Comparison of ENCODE assay signal across 16 cellular contexts in the genomic region with DNA sequence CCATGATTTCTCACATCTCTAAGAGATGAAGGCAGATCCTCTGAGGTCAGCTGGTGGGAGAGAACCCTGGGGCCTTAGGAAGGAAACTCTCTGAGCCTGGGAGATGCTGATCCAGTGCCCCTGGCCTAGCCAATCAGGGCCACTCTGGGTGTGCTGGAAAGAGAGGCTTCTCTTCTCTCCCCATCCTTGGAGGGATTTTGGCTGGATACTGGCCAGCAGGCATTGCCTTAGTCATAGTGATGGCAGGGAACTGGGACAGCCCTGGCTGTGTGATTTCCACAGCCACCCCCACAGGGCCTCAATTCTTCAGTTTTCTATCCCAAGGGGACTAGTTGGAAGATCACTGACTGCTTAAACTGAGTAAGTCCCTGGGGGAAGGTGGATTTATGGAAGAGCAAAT. TPM values are rescaled to one million over a fixed set of nuclear protein-coding genes. Genes with fewer than 3 reads are reported as not detected.
DNase-seq lines count a peak whose midpoint lies in the region; ATAC-seq and TF ChIP-seq lines count a peak whose summit lies in the region.
"Had no signal": no experiment of that assay in that cellular context is flagged by ENCODE, and none has a peak within 500 bp of the region (broad histone marks: within the 10 kb centered on the region; RNA-seq: fewer than 3 reads in every experiment).

No MANE protein-coding gene starts in this region.

- no peaks in the 10 kb centered on the region for H3K79me2 ChIP-seq in SK-N-SH (ENCODE audit: insufficient read depth)
- no peaks in the 10 kb centered on the region for H3K79me2 ChIP-seq in fibroblast of lung (ENCODE audit: control insufficient read depth, insufficient read depth, low read length)

- TF ChIP-seq CTCF in SK-N-SH (IDR thresholded peaks at IDR 0.05) (no peak), fibroblast of lung (conservative IDR thresholded peaks at IDR 0.05 in 1 of 2, IDR thresholded peaks at IDR 0.05 in 1 of 2; ENCODE audit: low read depth in 1 of 2, low read length in 2 of 2) (no peak), spleen (IDR thresholded peaks at IDR 0.05 in 8 of 11, conservative IDR thresholded peaks at IDR 0.05 in 3 of 11) (no peak)

- TF ChIP-seq RAD21 in SK-N-SH (IDR thresholded peaks at IDR 0.05; ENCODE audit: low read length), result no peak

- no peaks in the 10 kb centered on the region for H3K36me3 ChIP-seq in SK-N-SH (replicated peaks in 1 of 2; ENCODE audit: control insufficient read depth in 1 of 2, insufficient read depth in 2 of 2, low read length in 1 of 2)
- H3K36me3 ChIP-seq in fibroblast of lung (ENCODE audit: control insufficient read depth, insufficient read depth, low read length), result no peaks in the 10 kb centered on the region
- no peaks in the 10 kb centered on the region for H3K36me3 ChIP-seq in spleen
- no peaks in the 10 kb centered on the region for H3K36me3 ChIP-seq in effector memory CD4-positive, alpha-beta T cell (ENCODE audit: control insufficient read depth, insufficient read depth, low read length)
- H3K36me3 ChIP-seq: transverse colon had no signal

- CTCF ChIA-PET in SK-N-SH (lab: Yijun Ruan, JAX), result no interaction called here

- no peaks in the 10 kb centered on the region for H4K20me1 ChIP-seq in SK-N-SH (ENCODE audit: insufficient read depth)
- H4K20me1 ChIP-seq in fibroblast of lung (ENCODE audit: control insufficient read depth, extremely low read depth, insufficient read depth, low read length), result no peaks in the 10 kb centered on the region

- no peaks in the 10 kb centered on the region for H3F3A ChIP-seq in SK-N-SH (replicated peaks; ENCODE audit: insufficient read depth)

- TF ChIP-seq POLR2A in spleen (IDR thresholded peaks at IDR 0.05), result no peak

- DNase-seq in SK-N-SH, result no peak
- DNase-seq in RPMI7951 (ENCODE audit: low read depth), result peak; percentile 61
- peak; percentile 20 to 37 for DNase-seq in fibroblast of lung (ENCODE audit: low read depth in 2 of 2)
- peak; percentile 58 for DNase-seq in spleen
- no peak for DNase-seq in effector memory CD4-positive, alpha-beta T cell
- DNase-seq: 8988T; activated CD4-positive, alpha-beta T cell treated with anti-CD3 and anti-CD28 coated beads, Interleukin-2, amount 10 ng/mL, durations not matched to agents 24 days and 14 days; activated T-cell treated with anti-CD3 and anti-CD28 coated beads, Interleukin-2, amount 50 U/mL, for 1 hour; Caco-2; NCI-H187 treated with DMSO at 0.1 percent for 48 hours; NCI-H524 treated with DMSO at 0.1 percent for 48 hours; SHP77 treated with DMSO at 0.1 percent for 48 hours; transverse colon had no signal

- POLR2A ChIA-PET in SK-N-SH (lab: Yijun Ruan, JAX), result no interaction called here

- H3K4me3 ChIP-seq in SK-N-SH (ENCODE audit: low read depth in 2 of 2, low read length in 1 of 2) (no peak overlapping the region), fibroblast of lung (replicated peaks in 1 of 4; ENCODE audit: control extremely low read depth in 1 of 4, insufficient read depth in 1 of 4, low read depth in 3 of 4, low read length in 4 of 4) (no peak overlapping the region), spleen (no peak overlapping the region)
- H3K4me3 ChIP-seq in effector memory CD4-positive, alpha-beta T cell (ENCODE audit: insufficient read depth, low read depth, low read length, poor library complexity, severe bottlenecking), result no peak overlapping the region
- H3K4me3 ChIP-seq: transverse colon had no signal

- no peak overlapping the region for H3K9ac ChIP-seq in SK-N-SH
- H3K9ac ChIP-seq in fibroblast of lung (ENCODE audit: insufficient read depth, low read length), result no peak overlapping the region

- ATAC-seq in SK-N-SH treated with all-trans-retinoic acid at 6 μM for 48 hours, result peak; percentile 41; the same call in 2 of the 3 replicates
- no peak for ATAC-seq in HG02970 (IDR thresholded peaks at IDR 0.05; ENCODE audit: low FRiP score, unreplicated experiment)
- ATAC-seq in GM21576 (IDR thresholded peaks at IDR 0.05; ENCODE audit: unreplicated experiment), result no peak

- H2AFZ ChIP-seq in SK-N-SH (ENCODE audit: low read depth) (no peak overlapping the region), fibroblast of lung (ENCODE audit: low read length) (no peak overlapping the region)

- peaks cover 6% of the 10 kb centered on the region; the same call in 1 of the 2 replicates for H3K27me3 ChIP-seq in SK-N-SH (ENCODE audit: insufficient read depth)
- no peaks in the 10 kb centered on the region for H3K27me3 ChIP-seq in fibroblast of lung (ENCODE audit: control insufficient read depth, insufficient read depth, low read length)
- no peaks in the 10 kb centered on the region for H3K27me3 ChIP-seq in spleen (replicated peaks in 1 of 7)
- no peaks in the 10 kb centered on the region for H3K27me3 ChIP-seq in effector memory CD4-positive, alpha-beta T cell (replicated peaks; ENCODE audit: control insufficient read depth, insufficient read depth, low read length, poor library complexity, severe bottlenecking)
- H3K27me3 ChIP-seq: transverse colon had no signal

- H3K4me1 ChIP-seq in SK-N-SH (ENCODE audit: control insufficient read depth in 1 of 2, insufficient read depth in 2 of 2, low read depth in 1 of 2, low read length in 1 of 2) (no peaks in the 10 kb centered on the region), fibroblast of lung (ENCODE audit: control insufficient read depth, extremely low read depth, insufficient read depth, low read length) (no peaks in the 10 kb centered on the region), spleen (peaks cover 0 to 34% (median 7%) of the 10 kb centered on the region in 6 donors)
- H3K4me1 ChIP-seq in effector memory CD4-positive, alpha-beta T cell (ENCODE audit: control insufficient read depth, insufficient read depth, low read length, poor library complexity, severe bottlenecking), result peaks cover 4% of the 10 kb centered on the region

- H3K27ac ChIP-seq in SK-N-SH (ENCODE audit: low read depth in 2 of 2, low read length in 1 of 2) (no peak overlapping the region), fibroblast of lung (ENCODE audit: insufficient read depth, low read length) (no peak overlapping the region), spleen (peak overlapping the region in 5 of 8 donors; percentile 4 to 84 (median 55))
- no peak overlapping the region for H3K27ac ChIP-seq in effector memory CD4-positive, alpha-beta T cell (ENCODE audit: insufficient read depth, low read length, poor library complexity, severe bottlenecking)
- H3K27ac ChIP-seq: transverse colon had no signal

- H3K9me3 ChIP-seq in SK-N-SH (no peaks in the 10 kb centered on the region), fibroblast of lung (ENCODE audit: control insufficient read depth, insufficient read depth, low read depth, low read length) (no peaks in the 10 kb centered on the region), spleen (no peaks in the 10 kb centered on the region)
- H3K9me3 ChIP-seq in effector memory CD4-positive, alpha-beta T cell (ENCODE audit: control insufficient read depth, low read length), result no peaks in the 10 kb centered on the region
- H3K9me3 ChIP-seq: Caco-2, transverse colon had no signal

- no peaks in the 10 kb centered on the region for H3K9me2 ChIP-seq in SK-N-SH

- intact Hi-C loops in spleen (cut with DNase I; ENCODE audit: low total_unique reads), result no loop called here

- H3K4me2 ChIP-seq in SK-N-SH (no peak overlapping the region), fibroblast of lung (ENCODE audit: extremely low read depth, insufficient read depth, low read length) (no peak overlapping the region)

- no peak for TF ChIP-seq EP300 in SK-N-SH (IDR thresholded peaks at IDR 0.05; ENCODE audit: borderline replicate concordance in 1 of 2, low read depth in 1 of 2, low read length in 1 of 2)

TF ChIP-seq in SK-N-SH treated with all-trans-retinoic acid at 6 μM for 48 hours, 23 proteins besides CTCF, POLR2A, EP300 and RAD21 (continues in another document):
- TF ChIP-seq ZNF565 (CRISPR knock-in tag; conservative IDR thresholded peaks at IDR 0.05; ENCODE audit: low read depth) (no peak), RARB (CRISPR knock-in tag; IDR thresholded peaks at IDR 0.05) (no peak)

TF ChIP-seq in SK-N-SH, 30 proteins besides CTCF, POLR2A, EP300 and RAD21:
- TF ChIP-seq FOXJ3 (CRISPR knock-in tag; IDR thresholded peaks at IDR 0.05), result no peak
- TF ChIP-seq, protein P1, sequence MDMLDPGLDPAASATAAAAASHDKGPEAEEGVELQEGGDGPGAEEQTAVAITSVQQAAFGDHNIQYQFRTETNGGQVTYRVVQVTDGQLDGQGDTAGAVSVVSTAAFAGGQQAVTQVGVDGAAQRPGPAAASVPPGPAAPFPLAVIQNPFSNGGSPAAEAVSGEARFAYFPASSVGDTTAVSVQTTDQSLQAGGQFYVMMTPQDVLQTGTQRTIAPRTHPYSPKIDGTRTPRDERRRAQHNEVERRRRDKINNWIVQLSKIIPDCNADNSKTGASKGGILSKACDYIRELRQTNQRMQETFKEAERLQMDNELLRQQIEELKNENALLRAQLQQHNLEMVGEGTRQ (IDR thresholded peaks at IDR 0.05; ENCODE audit: borderline replicate concordance, low read depth, low read length), result no peak
- TF ChIP-seq FOXM1 (IDR thresholded peaks at IDR 0.05; ENCODE audit: low read depth), result no peak
- TF ChIP-seq MEF2A (IDR thresholded peaks at IDR 0.05; ENCODE audit: borderline replicate concordance, low read depth), result no peak
- TF ChIP-seq TAF1 (IDR thresholded peaks at IDR 0.05; ENCODE audit: borderline replicate concordance, low read depth, low read length), result no peak
- no peak for TF ChIP-seq RFX5 (IDR thresholded peaks at IDR 0.05; ENCODE audit: low read length)
- TF ChIP-seq, protein P2, sequence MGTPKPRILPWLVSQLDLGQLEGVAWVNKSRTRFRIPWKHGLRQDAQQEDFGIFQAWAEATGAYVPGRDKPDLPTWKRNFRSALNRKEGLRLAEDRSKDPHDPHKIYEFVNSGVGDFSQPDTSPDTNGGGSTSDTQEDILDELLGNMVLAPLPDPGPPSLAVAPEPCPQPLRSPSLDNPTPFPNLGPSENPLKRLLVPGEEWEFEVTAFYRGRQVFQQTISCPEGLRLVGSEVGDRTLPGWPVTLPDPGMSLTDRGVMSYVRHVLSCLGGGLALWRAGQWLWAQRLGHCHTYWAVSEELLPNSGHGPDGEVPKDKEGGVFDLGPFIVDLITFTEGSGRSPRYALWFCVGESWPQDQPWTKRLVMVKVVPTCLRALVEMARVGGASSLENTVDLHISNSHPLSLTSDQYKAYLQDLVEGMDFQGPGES (IDR thresholded peaks at IDR 0.05; ENCODE audit: low read depth, low read length), result no peak
- no peak for TF ChIP-seq GATA2 (CRISPR knock-in tag; IDR thresholded peaks at IDR 0.05)
- TF ChIP-seq EZH2phosphoT487 (IDR thresholded peaks at IDR 0.05; ENCODE audit: borderline replicate concordance, low read depth), result no peak

RNA-seq across cellular contexts. Expression of a gene that starts 26.6 kb away (rescaled TPM):
- polyA plus RNA-seq in SK-N-SH (2012; rRNA removed), result 0.10 and 0.39 TPM in 2 replicates
- polyA plus RNA-seq in SK-N-SH (2012; cell fraction: cytosol; rRNA removed), result 0.13 and 0.18 TPM in 2 replicates
- polyA plus RNA-seq in SK-N-SH (2012; cell fraction: nucleus; rRNA removed), result 0.52 and 0.60 TPM in 2 replicates
- total RNA-seq in RPMI7951 (2014; rRNA removed; shearing (Covaris generic)), result 0.12 and 1.6 TPM in 2 replicates
- total RNA-seq in fibroblast of lung, result 1.3 and 1.8 TPM in 2 replicates
- 0.70 and 0.75 TPM in 2 replicates for polyA plus RNA-seq in fibroblast of lung
- 0.82 and 0.85 TPM in 2 replicates for polyA plus RNA-seq in fibroblast of lung (2012)
- 0.47 TPM in 1 of 2 replicates, not detected in the other for polyA minus RNA-seq in fibroblast of lung (ENCODE audit: low replicate concordance)
- 10 to 100 TPM; 11.1 to 45.7 (median 19.5) TPM for total RNA-seq in spleen
- 1 to 10 TPM; 3.8 to 4.5 (median 3.8) TPM for polyA plus RNA-seq in spleen

Comparison
In these comparisons a context has a peak if more than half of its experiments do, and no peak if none do; other contexts are left out.
1. DNase-seq: peak in RPMI7951 (single experiment), fibroblast of lung (2 of 2) and spleen (single experiment); none in SK-N-SH (single experiment) and effector memory CD4-positive, alpha-beta T cell (0 of 3).
2. H3K27ac ChIP-seq: peak in spleen (5 of 8); none in SK-N-SH (0 of 2), fibroblast of lung (single experiment) and effector memory CD4-positive, alpha-beta T cell (single experiment).